Comparison of ENCODE assay signal across 22 cellular contexts in genomic region chr10:126701526-126701925, GRCh38. TPM values are rescaled to one million over a fixed set of nuclear protein-coding genes. Genes with fewer than 3 reads are reported as not detected.
DNase-seq lines count a peak whose midpoint lies in the region; ATAC-seq, FAIRE-seq and TF ChIP-seq lines count a peak whose summit lies in the region.
"Had no signal": no experiment of that assay in that cellular context is flagged by ENCODE, and none has a peak within 500 bp of the region (broad histone marks: within the 10 kb centered on the region; RNA-seq: fewer than 3 reads in every experiment).

No MANE protein-coding gene starts in this region.

- no peaks in the 10 kb centered on the region for H3K9me3 Mint-ChIP-seq in astrocyte (ENCODE audit: unreplicated experiment)

- WGBS in mesendoderm (ENCODE audit: extremely low coverage, insufficient coverage, low lambda C conversion rate): no CpG with 5 or more reads among the region's 2 CpGs
- WGBS in thyroid gland, 2 donors: 90% methylated on average over 2 of the region's 2 CpGs

- H3K79me1 ChIP-seq in mesendoderm (ENCODE audit: low read length): no peaks in the 10 kb centered on the region

- H4K8ac ChIP-seq in mesendoderm (ENCODE audit: low read depth, low read length): no peak overlapping the region

- H3K27ac ChIP-seq in astrocyte (ENCODE audit: low read depth, low read length) (no peak overlapping the region), mesendoderm (ENCODE audit: low read depth, low read length) (no peak overlapping the region), gastrocnemius medialis (no peak overlapping the region), thyroid gland (no peak overlapping the region)
- H3K27ac ChIP-seq: BLaER1, GM23248 had no signal

- peak overlapping the region; percentile 14 for H2BK120ac ChIP-seq in mesendoderm (ENCODE audit: low read depth, low read length)

- H3K9ac ChIP-seq in astrocyte (ENCODE audit: low read length): no peak overlapping the region
- no peak overlapping the region for H3K9ac ChIP-seq in mesendoderm (ENCODE audit: low read length)
- H3K9ac ChIP-seq: BLaER1, GM23248 had no signal

- intact Hi-C loops in gastrocnemius medialis (cut with DNase I; ENCODE audit: low total_unique reads) (no loop called here), thyroid gland (cut with DNase I) (no loop called here)

- no peak overlapping the region for H2AFZ ChIP-seq in astrocyte (ENCODE audit: low read depth, low read length)
- H2AFZ ChIP-seq: GM23248 had no signal

- DNase-seq in COLO829 (ENCODE audit: low spot score) (peak; percentile 2), LHCN-M2 (ENCODE audit: low read depth) (peak; percentile 63), astrocyte (ENCODE audit: low read depth) (no peak), mesendoderm (no peak), gastrocnemius medialis (no peak), DMS79 treated with DMSO at 0.1 percent for 48 hours (lab: John Stamatoyannopoulos, UW) (no peak), thyroid gland (no peak), cortex of kidney (lab: John Stamatoyannopoulos, UW) (no peak)
- DNase-seq: 8988T; Calu3; CD4-positive, alpha-beta memory T cell; DND-41; EL; HFFc6 had no signal

- H4K5ac ChIP-seq in mesendoderm (ENCODE audit: low read length): no peak overlapping the region

- peaks cover 21% of the 10 kb centered on the region for H3K27me3 Mint-ChIP-seq in astrocyte (ENCODE audit: low read depth, unreplicated experiment)
- H3K27me3 Mint-ChIP-seq: CD4-positive, alpha-beta memory T cell had no signal

- no peak for ATAC-seq in gastrocnemius medialis

- H3K23ac ChIP-seq in mesendoderm (ENCODE audit: low read length): no peak overlapping the region

- H2BK15ac ChIP-seq in mesendoderm (replicated peaks; ENCODE audit: low read depth): no peak overlapping the region

- TF ChIP-seq CTCF in astrocyte (IDR thresholded peaks at IDR 0.05; ENCODE audit: insufficient read depth, low read depth, low read length) (no peak), gastrocnemius medialis (IDR thresholded peaks at IDR 0.05 in 4 of 5, conservative IDR thresholded peaks at IDR 0.05 in 1 of 5) (no peak), thyroid gland (IDR thresholded peaks at IDR 0.05) (no peak)

- no peak for FAIRE-seq in astrocyte (lab: Jason Lieb, UNC)
- FAIRE-seq: G401.6, GM12891, GM18507, H54 had no signal

- H3K9me3 ChIP-seq in astrocyte (ENCODE audit: insufficient read depth, low read depth, low read length) (no peaks in the 10 kb centered on the region), gastrocnemius medialis (no peaks in the 10 kb centered on the region), thyroid gland (no peaks in the 10 kb centered on the region)
- H3K9me3 ChIP-seq: BLaER1 had no signal

- H3K4me3 ChIP-seq in astrocyte (ENCODE audit: insufficient read depth, low read depth, low read length) (no peak overlapping the region), mesendoderm (ENCODE audit: low read length) (no peak overlapping the region), gastrocnemius medialis (no peak overlapping the region), thyroid gland (replicated peaks in 1 of 3) (no peak overlapping the region)
- H3K4me3 ChIP-seq: BLaER1, GM23248 had no signal

- no peak overlapping the region for H2BK5ac ChIP-seq in mesendoderm (ENCODE audit: low read length)

- H3K36me3 Mint-ChIP-seq in astrocyte (ENCODE audit: low read depth, unreplicated experiment): peaks cover 2% of the 10 kb centered on the region
- H3K36me3 Mint-ChIP-seq: CD14-positive monocyte; CD4-positive, alpha-beta memory T cell had no signal

- no peak overlapping the region for H3K4me3 Mint-ChIP-seq in astrocyte (ENCODE audit: unreplicated experiment)
- H3K4me3 Mint-ChIP-seq: CD14-positive monocyte; CD4-positive, alpha-beta memory T cell; HFFc6 had no signal

- H3K56ac ChIP-seq in mesendoderm (ENCODE audit: low read length): no peak overlapping the region

- in situ Hi-C loops in gastrocnemius medialis (cut with MboI; ENCODE audit: low sequenced_read_pairs in 4 of 4): no loop called here

- H3K4me1 Mint-ChIP-seq in astrocyte (ENCODE audit: low read depth, unreplicated experiment): peaks cover 18% of the 10 kb centered on the region
- H3K4me1 Mint-ChIP-seq: CD14-positive monocyte; CD4-positive, alpha-beta memory T cell had no signal

- no peaks in the 10 kb centered on the region for H3K36me3 ChIP-seq in astrocyte (ENCODE audit: insufficient read depth, low read length)
- no peaks in the 10 kb centered on the region for H3K36me3 ChIP-seq in mesendoderm (ENCODE audit: control insufficient read depth, insufficient read depth, low read length)
- no peaks in the 10 kb centered on the region for H3K36me3 ChIP-seq in gastrocnemius medialis
- no peaks in the 10 kb centered on the region for H3K36me3 ChIP-seq in thyroid gland
- H3K36me3 ChIP-seq: BLaER1 had no signal

- H3K27ac Mint-ChIP-seq in astrocyte (ENCODE audit: unreplicated experiment): no peak overlapping the region
- H3K27ac Mint-ChIP-seq: CD14-positive monocyte; CD4-positive, alpha-beta memory T cell; HFFc6 had no signal

- no peak overlapping the region for H3K18ac ChIP-seq in mesendoderm (ENCODE audit: low read length)

- H4K20me1 ChIP-seq in astrocyte (ENCODE audit: insufficient read depth, low read length): no peaks in the 10 kb centered on the region
- H4K20me1 ChIP-seq: BLaER1 had no signal

- no peak overlapping the region for H3K4ac ChIP-seq in mesendoderm (ENCODE audit: low read depth, low read length)

- TF ChIP-seq POLR2A in gastrocnemius medialis (IDR thresholded peaks at IDR 0.05): no peak
- TF ChIP-seq POLR2A in thyroid gland (IDR thresholded peaks at IDR 0.05): no peak

- H3K4me2 ChIP-seq in astrocyte (ENCODE audit: low read length) (peak overlapping the region; percentile 30), mesendoderm (ENCODE audit: low read length) (no peak overlapping the region)
- H3K4me2 ChIP-seq: BLaER1 had no signal

- H3K27me3 ChIP-seq in astrocyte (ENCODE audit: insufficient read depth, low read length): peaks cover 27% of the 10 kb centered on the region
- no peaks in the 10 kb centered on the region for H3K27me3 ChIP-seq in mesendoderm (ENCODE audit: insufficient read depth, low read length, poor library complexity)
- no peaks in the 10 kb centered on the region for H3K27me3 ChIP-seq in gastrocnemius medialis
- no peaks in the 10 kb centered on the region for H3K27me3 ChIP-seq in thyroid gland
- H3K27me3 ChIP-seq: BLaER1 had no signal

- no peak overlapping the region for H2AK5ac ChIP-seq in mesendoderm (ENCODE audit: low read length)

- H3K4me1 ChIP-seq in astrocyte (ENCODE audit: insufficient read depth, low read length): peaks cover 5% of the 10 kb centered on the region
- H3K4me1 ChIP-seq in mesendoderm (ENCODE audit: control insufficient read depth, low read depth, low read length): peaks cover 7% of the 10 kb centered on the region
- no peaks in the 10 kb centered on the region for H3K4me1 ChIP-seq in gastrocnemius medialis
- peaks cover 21 to 25% of the 10 kb centered on the region in 2 donors for H3K4me1 ChIP-seq in thyroid gland
- H3K4me1 ChIP-seq: BLaER1 had no signal

- no peaks in the 10 kb centered on the region for H3K79me2 ChIP-seq in astrocyte (ENCODE audit: insufficient read depth, low read length)
- no peaks in the 10 kb centered on the region for H3K79me2 ChIP-seq in mesendoderm (ENCODE audit: control insufficient read depth, insufficient read depth, low read length)

RNA-seq across cellular contexts. Expression of gene C10orf90, which starts 31.0 kb away (rescaled TPM):
- total RNA-seq in LHCN-M2 (2014; rRNA removed) (1.0 and 2.7 TPM in 2 replicates), astrocyte (not detected in 2 replicates), gastrocnemius medialis (not detected), thyroid gland (1 to 10 TPM in 3 of 4 donors, under 1 TPM in 1; 0.45 to 5.1 (median 2.0) TPM)
- polyA plus RNA-seq in LHCN-M2 (2012): 0.39 TPM
- polyA plus RNA-seq in mesendoderm (2013, experiment 1 of 2): 0.53 TPM
- 0.46 TPM for polyA plus RNA-seq in mesendoderm (2013, experiment 2 of 2)
- total RNA-seq: A673; Calu3; CD4-positive, alpha-beta memory T cell; HFFc6 had no signal
- polyA plus RNA-seq: CD14-positive monocyte; CD4-positive, alpha-beta memory T cell had no signal

Comparison
In these comparisons a context has a peak if more than half of its experiments do, and no peak if none do; other contexts are left out.
1. DNase-seq: peak in COLO829 (single experiment) and LHCN-M2 (single experiment); none in astrocyte (single experiment), mesendoderm (single experiment), gastrocnemius medialis (0 of 2), DMS79 treated with DMSO at 0.1 percent for 48 hours (single experiment), thyroid gland (0 of 2) and cortex of kidney (single experiment).